In the genomic region with DNA sequence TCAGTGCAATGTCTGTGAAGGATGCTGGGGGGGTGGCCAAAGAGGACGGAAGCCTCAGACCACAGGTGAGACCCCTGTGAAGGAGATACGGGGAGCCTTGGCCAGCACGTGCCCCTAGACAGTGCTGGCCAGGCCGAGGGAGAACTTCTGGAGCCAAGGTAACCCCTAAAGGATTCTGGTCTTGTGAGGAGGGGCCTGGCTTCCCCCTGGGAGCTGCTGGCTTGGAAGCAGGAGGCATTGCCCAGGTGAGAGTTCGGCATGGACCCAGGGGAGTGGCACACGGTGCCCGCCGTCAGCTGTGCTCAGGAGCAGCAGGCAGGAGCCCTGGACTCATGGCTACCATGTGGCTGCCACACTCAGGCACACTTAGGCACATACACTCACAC, we compare ENCODE assay signal across 11 cellular contexts. TPM values are rescaled to one million over a fixed set of nuclear protein-coding genes. Genes with fewer than 3 reads are reported as not detected.
DNase-seq lines count a peak whose midpoint lies in the region; ATAC-seq lines count a peak whose summit lies in the region.
"Had no signal": no experiment of that assay in that cellular context is flagged by ENCODE, and none has a peak within 500 bp of the region (broad histone marks: within the 10 kb centered on the region; RNA-seq: fewer than 3 reads in every experiment).

No MANE protein-coding gene starts in this region.

- H3K27me3 Mint-ChIP-seq in T-helper 2 cell treated with Interferon-gamma antibody and Interleukin-4, amounts not matched to agents 5 μg/mL and 100 μg/mL, for 36 hours (ENCODE audit: low read depth): peaks cover 26% of the 10 kb centered on the region
- H3K27me3 Mint-ChIP-seq in activated CD4-positive, alpha-beta memory T cell treated with anti-CD3 and anti-CD28 coated beads for 36 hours: peaks cover 20% of the 10 kb centered on the region

- POLR2A ChIA-PET in activated CD4-positive, alpha-beta memory T cell treated with anti-CD3 and anti-CD28 coated beads for 36 hours (lab: Charles Lee): no interaction called here

- ATAC-seq in stimulated activated effector memory CD8-positive, alpha-beta T cell treated with anti-CD3 and anti-CD28 coated beads, Interleukin-12 subunit alpha, Interleukin-12 subunit beta, amount 100 ng/mL, for 72 hours: no peak
- no peak for ATAC-seq in HG03196 (IDR thresholded peaks at IDR 0.05; ENCODE audit: unreplicated experiment)
- ATAC-seq: left lung had no signal

- H3K9me3 Mint-ChIP-seq in T-helper 2 cell treated with Interferon-gamma antibody and Interleukin-4, amounts not matched to agents 5 μg/mL and 100 μg/mL, for 36 hours: no peaks in the 10 kb centered on the region
- H3K9me3 Mint-ChIP-seq in activated CD4-positive, alpha-beta memory T cell treated with anti-CD3 and anti-CD28 coated beads for 36 hours: no peaks in the 10 kb centered on the region
- no peaks in the 10 kb centered on the region for H3K9me3 Mint-ChIP-seq in stimulated activated effector memory CD8-positive, alpha-beta T cell treated with anti-CD3 and anti-CD28 coated beads, Interleukin-12 subunit alpha, Interleukin-12 subunit beta, amount 100 ng/mL, for 72 hours

- intact Hi-C loops in activated CD4-positive, alpha-beta memory T cell treated with anti-CD3 and anti-CD28 coated beads for 36 hours (cut with micrococcal nuclease): loop anchor here (5.0 kb wide), 1 partner anchor 124 kb away; no protein-coding TSS in a partner anchor

- no peak overlapping the region for H3K27ac Mint-ChIP-seq in T-helper 2 cell treated with Interferon-gamma antibody and Interleukin-4, amounts not matched to agents 5 μg/mL and 100 μg/mL, for 36 hours
- no peak overlapping the region for H3K27ac Mint-ChIP-seq in activated CD4-positive, alpha-beta memory T cell treated with anti-CD3 and anti-CD28 coated beads for 36 hours
- H3K27ac Mint-ChIP-seq in stimulated activated effector memory CD8-positive, alpha-beta T cell treated with anti-CD3 and anti-CD28 coated beads, Interleukin-12 subunit alpha, Interleukin-12 subunit beta, amount 100 ng/mL, for 72 hours: no peak overlapping the region

- H3K4me3 Mint-ChIP-seq in T-helper 2 cell treated with Interferon-gamma antibody and Interleukin-4, amounts not matched to agents 5 μg/mL and 100 μg/mL, for 36 hours: peak overlapping the region; percentile 44
- peak overlapping the region; percentile 20 for H3K4me3 Mint-ChIP-seq in activated CD4-positive, alpha-beta memory T cell treated with anti-CD3 and anti-CD28 coated beads for 36 hours
- peak overlapping the region; percentile 41 for H3K4me3 Mint-ChIP-seq in stimulated activated effector memory CD8-positive, alpha-beta T cell treated with anti-CD3 and anti-CD28 coated beads, Interleukin-12 subunit alpha, Interleukin-12 subunit beta, amount 100 ng/mL, for 72 hours

- H3K36me3 Mint-ChIP-seq in T-helper 2 cell treated with Interferon-gamma antibody and Interleukin-4, amounts not matched to agents 5 μg/mL and 100 μg/mL, for 36 hours (ENCODE audit: low read depth): no peaks in the 10 kb centered on the region
- H3K36me3 Mint-ChIP-seq in activated CD4-positive, alpha-beta memory T cell treated with anti-CD3 and anti-CD28 coated beads for 36 hours: no peaks in the 10 kb centered on the region
- H3K36me3 Mint-ChIP-seq in stimulated activated effector memory CD8-positive, alpha-beta T cell treated with anti-CD3 and anti-CD28 coated beads, Interleukin-12 subunit alpha, Interleukin-12 subunit beta, amount 100 ng/mL, for 72 hours: no peaks in the 10 kb centered on the region

- peak; percentile 1 for DNase-seq in T-helper 2 cell treated with Interferon-gamma antibody and Interleukin-4, amounts not matched to agents 5 μg/mL and 100 μg/mL, for 36 hours (ENCODE audit: low spot score)
- no peak for DNase-seq in T-helper 2 cell
- DNase-seq in activated CD4-positive, alpha-beta memory T cell treated with anti-CD3 and anti-CD28 coated beads for 36 hours: peak; percentile 6
- DNase-seq in islet precursor cell: peak; percentile 35
- DNase-seq in stimulated activated effector memory CD8-positive, alpha-beta T cell treated with anti-CD3 and anti-CD28 coated beads, Interleukin-12 subunit alpha, Interleukin-12 subunit beta, amount 100 ng/mL, for 72 hours (ENCODE audit: low spot score in 2 of 2): peak in 1 of 2 donors; percentile 42
- no peak for DNase-seq in HPDE6-E6E7 (ENCODE audit: extremely low spot score)
- no peak for DNase-seq in NCI-H2171 treated with DMSO at 0.1 percent for 48 hours (lab: John Stamatoyannopoulos, UW)
- DNase-seq: NCI-H82 had no signal

- H3K4me1 Mint-ChIP-seq in T-helper 2 cell treated with Interferon-gamma antibody and Interleukin-4, amounts not matched to agents 5 μg/mL and 100 μg/mL, for 36 hours (ENCODE audit: low read depth): peaks cover 1% of the 10 kb centered on the region
- H3K4me1 Mint-ChIP-seq in activated CD4-positive, alpha-beta memory T cell treated with anti-CD3 and anti-CD28 coated beads for 36 hours (ENCODE audit: low read depth): no peaks in the 10 kb centered on the region
- peaks cover 23% of the 10 kb centered on the region for H3K4me1 Mint-ChIP-seq in stimulated activated effector memory CD8-positive, alpha-beta T cell treated with anti-CD3 and anti-CD28 coated beads, Interleukin-12 subunit alpha, Interleukin-12 subunit beta, amount 100 ng/mL, for 72 hours

- CTCF ChIA-PET in activated CD4-positive, alpha-beta memory T cell treated with anti-CD3 and anti-CD28 coated beads for 36 hours (lab: Charles Lee): no interaction called here

RNA-seq across cellular contexts. Expression of a gene that starts 1.3 kb away (rescaled TPM):
- total RNA-seq in activated CD4-positive, alpha-beta memory T cell treated with anti-CD3 and anti-CD28 coated beads for 36 hours: 1 to 10 TPM; 4.3 to 4.8 TPM

RNA-seq across cellular contexts. Expression of a gene that starts 58.8 kb away (rescaled TPM):
- total RNA-seq in activated CD4-positive, alpha-beta memory T cell treated with anti-CD3 and anti-CD28 coated beads for 36 hours: under 1 TPM in 1 of 2 experiments, not detected in 1; 0.22 TPM
- total RNA-seq: MCF 10A had no signal

Comparison
In these comparisons a context has a peak if more than half of its experiments do, and no peak if none do; other contexts are left out.
1. DNase-seq: peak in T-helper 2 cell treated with Interferon-gamma antibody and Interleukin-4, amounts not matched to agents 5 μg/mL and 100 μg/mL, for 36 hours (single experiment), activated CD4-positive, alpha-beta memory T cell treated with anti-CD3 and anti-CD28 coated beads for 36 hours (single experiment) and islet precursor cell (single experiment); none in T-helper 2 cell (0 of 5), HPDE6-E6E7 (single experiment) and NCI-H2171 treated with DMSO at 0.1 percent for 48 hours (single experiment).
2. Peak in every context shown above with its lines, with median percentiles within 50 percentile points of each other: H3K4me3 Mint-ChIP-seq.